1 cellular context compared by ENCODE assay signal in the genomic region with DNA sequence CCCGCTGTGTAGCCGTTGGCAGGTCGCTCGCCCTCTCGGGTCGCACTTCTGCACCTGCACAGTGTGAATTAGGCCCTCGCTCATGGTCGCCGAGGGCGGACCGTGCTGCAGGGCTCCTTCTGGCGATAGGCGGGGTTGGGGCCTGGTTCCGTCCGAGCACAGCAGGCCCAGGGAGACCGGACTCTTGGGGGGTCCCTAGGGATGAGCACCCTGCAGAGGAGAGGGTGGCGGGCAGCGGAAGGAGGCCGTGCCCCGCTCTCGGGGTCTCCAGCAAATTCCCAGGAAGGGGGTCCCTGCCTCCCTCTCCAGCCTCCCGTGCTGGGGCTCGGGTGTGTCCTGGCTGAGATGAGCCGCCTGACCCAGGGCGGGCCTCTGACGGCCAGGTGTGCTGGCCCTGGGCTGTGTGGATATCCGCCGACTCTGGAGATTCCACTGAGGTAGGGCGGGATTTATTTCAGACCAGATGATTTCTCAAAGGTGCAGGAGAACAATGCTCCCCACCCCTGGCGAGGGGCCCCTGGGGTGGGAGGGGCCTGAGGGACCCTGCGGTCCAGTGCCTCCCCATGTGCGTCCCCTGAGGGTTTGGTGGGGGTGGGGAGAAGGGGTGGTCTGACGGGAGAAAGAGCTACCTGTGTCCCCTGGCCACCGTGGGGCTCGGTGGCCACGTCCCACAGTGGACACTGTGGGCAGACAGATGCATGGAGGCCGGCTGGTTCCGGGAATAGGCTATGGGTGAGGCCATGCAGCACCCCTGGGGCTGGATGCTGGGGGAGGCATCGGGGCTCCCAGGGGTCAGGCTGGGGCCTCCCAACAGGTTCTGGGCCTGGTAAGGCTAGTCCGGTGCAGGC.
TF ChIP-seq lines count a peak whose summit lies in the region.

No MANE protein-coding gene starts in this region.

TF ChIP-seq in K562, 482 proteins besides CTCF, POLR2A, EP300 and RAD21:
- peak in 1 of 2 experiments; percentile 5; a peak in 2 of 4 replicates for TF ChIP-seq NRF1 (conservative IDR thresholded peaks at IDR 0.05 in 1 of 2, IDR thresholded peaks at IDR 0.05 in 1 of 2)
- 0 out of 2 replicates have a peak, but pooled peaks have one; percentile 20 for TF ChIP-seq ZBTB7A (IDR thresholded peaks at IDR 0.05; ENCODE audit: borderline replicate concordance, control insufficient read depth, low read depth, low read length)
- TF ChIP-seq CREB1 (IDR thresholded peaks at IDR 0.05) = no peak
- no peak for TF ChIP-seq CREB1 (CRISPR knock-in tag; IDR thresholded peaks at IDR 0.05)
- TF ChIP-seq ESRRB (CRISPR knock-in tag; IDR thresholded peaks at IDR 0.05; ENCODE audit: borderline replicate concordance) = no peak
- TF ChIP-seq FIP1L1 (IDR thresholded peaks at IDR 0.05; ENCODE audit: low read depth, low read length, poor library complexity, severe bottlenecking) = peak; percentile 70
- TF ChIP-seq, protein P1, sequence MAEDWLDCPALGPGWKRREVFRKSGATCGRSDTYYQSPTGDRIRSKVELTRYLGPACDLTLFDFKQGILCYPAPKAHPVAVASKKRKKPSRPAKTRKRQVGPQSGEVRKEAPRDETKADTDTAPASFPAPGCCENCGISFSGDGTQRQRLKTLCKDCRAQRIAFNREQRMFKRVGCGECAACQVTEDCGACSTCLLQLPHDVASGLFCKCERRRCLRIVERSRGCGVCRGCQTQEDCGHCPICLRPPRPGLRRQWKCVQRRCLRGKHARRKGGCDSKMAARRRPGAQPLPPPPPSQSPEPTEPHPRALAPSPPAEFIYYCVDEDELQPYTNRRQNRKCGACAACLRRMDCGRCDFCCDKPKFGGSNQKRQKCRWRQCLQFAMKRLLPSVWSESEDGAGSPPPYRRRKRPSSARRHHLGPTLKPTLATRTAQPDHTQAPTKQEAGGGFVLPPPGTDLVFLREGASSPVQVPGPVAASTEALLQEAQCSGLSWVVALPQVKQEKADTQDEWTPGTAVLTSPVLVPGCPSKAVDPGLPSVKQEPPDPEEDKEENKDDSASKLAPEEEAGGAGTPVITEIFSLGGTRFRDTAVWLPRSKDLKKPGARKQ (CRISPR knock-in tag; IDR thresholded peaks at IDR 0.05) = peak; percentile 85
- TF ChIP-seq, protein P2, sequence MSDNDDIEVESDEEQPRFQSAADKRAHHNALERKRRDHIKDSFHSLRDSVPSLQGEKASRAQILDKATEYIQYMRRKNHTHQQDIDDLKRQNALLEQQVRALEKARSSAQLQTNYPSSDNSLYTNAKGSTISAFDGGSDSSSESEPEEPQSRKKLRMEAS (CRISPR knock-in tag; IDR thresholded peaks at IDR 0.05) = peak; percentile 1; the same call in 1 of the 2 replicates
